ENCODE assay signal across 11 cellular contexts in the genomic region with DNA sequence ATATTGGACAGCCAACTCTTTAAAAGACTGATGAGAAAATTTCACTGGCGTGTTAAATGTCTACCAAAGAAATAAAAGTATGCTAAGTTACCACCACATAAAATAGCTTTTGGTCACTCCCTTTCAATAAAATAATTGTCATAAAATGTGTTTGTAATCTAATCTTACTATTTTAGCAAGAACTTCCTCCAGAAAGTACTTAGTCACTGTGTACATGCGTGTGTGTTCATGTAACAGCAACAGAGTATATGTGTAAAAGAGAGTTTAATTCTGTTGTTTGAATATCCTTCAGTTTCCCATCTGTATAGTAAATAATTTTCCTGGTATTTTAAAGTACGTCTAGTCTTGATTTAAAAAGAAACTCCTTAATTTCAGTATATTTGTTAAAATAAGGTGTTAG.
"Had no signal": no experiment of that assay in that cellular context is flagged by ENCODE, and none has a peak within 500 bp of the region (broad histone marks: within the 10 kb centered on the region; RNA-seq: fewer than 3 reads in every experiment).

No MANE protein-coding gene starts in this region.

- H3K27ac ChIP-seq: esophagus squamous epithelium, tibial artery had no signal

- H3K27me3 ChIP-seq: tibial artery had no signal

- H3K36me3 ChIP-seq: esophagus squamous epithelium, tibial artery had no signal

- DNase-seq: activated CD4-positive, alpha-beta T cell treated with anti-CD3 and anti-CD28 coated beads, Interleukin-2, amount 10 ng/mL, durations not matched to agents 7 days and 5 days; activated CD4-positive, CD25-positive, alpha-beta regulatory T cell; activated naive CD4-positive, alpha-beta T cell treated with anti-CD3 and anti-CD28 coated beads for 36 hours; activated T-cell treated with anti-CD3 and anti-CD28 coated beads for 4 hours; esophagus squamous epithelium; hypothalamus; kidney; left ventricle myocardium superior; SW 1271; tibial artery had no signal

- H3K4me3 ChIP-seq: esophagus squamous epithelium, tibial artery had no signal

- H3K9me3 ChIP-seq: esophagus squamous epithelium, tibial artery had no signal

- H3K4me1 ChIP-seq: esophagus squamous epithelium, tibial artery had no signal

- ATAC-seq: stimulated activated effector memory CD8-positive, alpha-beta T cell treated with anti-CD3 and anti-CD28 coated beads, Interleukin-12 subunit alpha, Interleukin-12 subunit beta, amount 100 ng/mL, for 72 hours had no signal
